16 cellular contexts compared by ENCODE assay signal in genomic region chr3:115018694-115019093, GRCh38.
DNase-seq lines count a peak whose midpoint lies in the region; ATAC-seq and TF ChIP-seq lines count a peak whose summit lies in the region.
"Had no signal": no experiment of that assay in that cellular context is flagged by ENCODE, and none has a peak within 500 bp of the region (broad histone marks: within the 10 kb centered on the region; RNA-seq: fewer than 3 reads in every experiment).

No MANE protein-coding gene starts in this region.

- no peak overlapping the region for H3K4me3 ChIP-seq in fibroblast of villous mesenchyme (ENCODE audit: low read depth, low read length)
- H3K4me3 ChIP-seq in rectal smooth muscle tissue (ENCODE audit: low read length), result no peak overlapping the region
- no peak overlapping the region for H3K4me3 ChIP-seq in skeletal muscle satellite cell (ENCODE audit: low read length)
- H3K4me3 ChIP-seq in transverse colon, result no peak overlapping the region
- H3K4me3 ChIP-seq: A549, HAP-1 had no signal

- no peak for TF ChIP-seq POLR2A in transverse colon (IDR thresholded peaks at IDR 0.05)

- WGBS in transverse colon (ENCODE audit: low coverage in 1 of 2), 2 donors, result 79 to 83% methylated on average over 2 of the region's 2 CpGs

- peak overlapping the region; percentile 48 for H3K27ac ChIP-seq in rectal smooth muscle tissue (ENCODE audit: low read depth, low read length)
- peak overlapping the region in 3 of 4 donors; percentile 24 to 58 (median 46) for H3K27ac ChIP-seq in transverse colon
- H3K27ac ChIP-seq: A549, C4-2B had no signal

- H3K4me2 ChIP-seq in skeletal muscle satellite cell (ENCODE audit: low read length), result peak overlapping the region; percentile 42
- H3K4me2 ChIP-seq: A549 had no signal

- H3K9me3 ChIP-seq in skeletal muscle satellite cell (replicated peaks; ENCODE audit: low read length) (no peaks in the 10 kb centered on the region), transverse colon (peaks cover 5 to 8% of the 10 kb centered on the region in 2 donors)
- H3K9me3 ChIP-seq: BE2C, HAP-1 had no signal

- intact Hi-C loops in transverse colon (cut with DNase I; ENCODE audit: low total_unique reads), result no loop called here

- no peak overlapping the region for H3K9ac ChIP-seq in rectal smooth muscle tissue (ENCODE audit: low read length)
- H3K9ac ChIP-seq in skeletal muscle satellite cell (ENCODE audit: low read depth, low read length), result no peak overlapping the region

- H3K27me3 ChIP-seq in rectal smooth muscle tissue (ENCODE audit: control insufficient read depth, insufficient read depth, low read length) (no peaks in the 10 kb centered on the region), skeletal muscle satellite cell (ENCODE audit: control insufficient read depth, insufficient read depth, low read length) (no peaks in the 10 kb centered on the region), transverse colon (no peaks in the 10 kb centered on the region)
- H3K27me3 ChIP-seq: BE2C had no signal

- H3K36me3 ChIP-seq in rectal smooth muscle tissue (ENCODE audit: control insufficient read depth, insufficient read depth, low read length) (no peaks in the 10 kb centered on the region), skeletal muscle satellite cell (ENCODE audit: insufficient read depth, low read length) (no peaks in the 10 kb centered on the region), transverse colon (no peaks in the 10 kb centered on the region)
- H3K36me3 ChIP-seq: BE2C, HAP-1 had no signal

- H3K4me1 ChIP-seq in rectal smooth muscle tissue (ENCODE audit: control insufficient read depth, insufficient read depth, low read length) (peaks cover 6% of the 10 kb centered on the region), skeletal muscle satellite cell (ENCODE audit: control insufficient read depth, insufficient read depth, low read length) (peaks cover 4% of the 10 kb centered on the region), transverse colon (peaks cover 0 to 19% (median 8%) of the 10 kb centered on the region in 4 donors)
- H3K4me1 ChIP-seq: A549, BE2C had no signal

- peak; percentile 68 for TF ChIP-seq EP300 in transverse colon (IDR thresholded peaks at IDR 0.05; ENCODE audit: low read depth)

- peak; percentile 6 for DNase-seq in fibroblast of villous mesenchyme (ENCODE audit: low read depth)
- no peak for DNase-seq in transverse colon
- DNase-seq in DMS153 treated with DMSO at 0.1 percent for 48 hours (lab: John Stamatoyannopoulos, UW; ENCODE audit: unreplicated experiment), result no peak
- no peak for DNase-seq in NCI-H2029 (lab: John Stamatoyannopoulos, UW)
- DNase-seq: BE2C; CD4-positive, alpha-beta memory T cell; DMS153; DND-41; GDM1 had no signal

- ATAC-seq in HG03045 (IDR thresholded peaks at IDR 0.05; ENCODE audit: unreplicated experiment), result no peak
- ATAC-seq: A549, HepG2 had no signal

- in situ Hi-C loops in transverse colon (cut with MboI; ENCODE audit: low pct_ligation_motif_present in 1 of 4, low pct_unique_long_range_greater_than_20kb in 1 of 4, low sequenced_read_pairs in 3 of 4), result no loop called here

- TF ChIP-seq CTCF in fibroblast of villous mesenchyme (IDR thresholded peaks at IDR 0.05; ENCODE audit: insufficient read depth, low read depth, low read length), result no peak
- TF ChIP-seq CTCF in transverse colon (IDR thresholded peaks at IDR 0.05), result no peak
